ENCODE assay signal across 10 cellular contexts in the genomic region with DNA sequence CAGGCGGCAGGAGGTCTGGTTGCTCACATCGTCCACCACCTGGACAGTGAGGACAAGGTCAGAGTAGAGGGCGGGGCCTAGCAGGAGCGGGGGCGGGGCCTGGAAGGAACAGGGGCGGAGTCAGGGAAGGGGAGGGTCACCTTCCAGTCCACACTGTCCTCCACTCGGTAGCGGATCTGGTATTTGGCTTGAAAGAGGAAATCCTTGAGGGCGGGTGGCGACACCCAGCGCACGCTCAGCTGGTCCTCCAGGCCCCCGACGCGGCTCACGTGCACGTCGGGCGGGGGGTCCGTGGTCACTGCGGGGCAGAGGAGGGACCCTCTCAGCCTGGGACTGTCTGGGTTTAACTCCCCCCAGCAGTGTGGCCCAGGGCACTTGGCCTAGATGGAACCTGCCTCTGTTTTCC. TPM values are rescaled to one million over a fixed set of nuclear protein-coding genes. Genes with fewer than 3 reads are reported as not detected.
DNase-seq lines count a peak whose midpoint lies in the region; ATAC-seq and TF ChIP-seq lines count a peak whose summit lies in the region.
"Had no signal": no experiment of that assay in that cellular context is flagged by ENCODE, and none has a peak within 500 bp of the region (broad histone marks: within the 10 kb centered on the region; RNA-seq: fewer than 3 reads in every experiment).

No MANE protein-coding gene starts in this region.

- no peak overlapping the region for H3K4ac ChIP-seq in H9 (ENCODE audit: low read depth, low read length)

- peak overlapping the region; percentile 13 to 21; a peak in 1 of 5 replicates for H3K4me3 Mint-ChIP-seq in H9
- no peak overlapping the region for H3K4me3 Mint-ChIP-seq in CD4-positive, alpha-beta T cell

- H4K5ac ChIP-seq in H9 (ENCODE audit: insufficient read length, low read depth, low read length): no peak overlapping the region

- H3T11ph ChIP-seq in H9 (ENCODE audit: low read length): no peak overlapping the region

- H3K27me3 Mint-ChIP-seq in H9 (ENCODE audit: low read depth): peaks cover 44% of the 10 kb centered on the region
- H3K27me3 Mint-ChIP-seq in CD4-positive, alpha-beta T cell: peaks cover 24% of the 10 kb centered on the region

- CTCF ChIA-PET in A673 (lab: Charles Lee): no interaction called here
- CTCF ChIA-PET in CD4-positive, alpha-beta T cell (lab: Charles Lee): no interaction called here

- no peaks in the 10 kb centered on the region for H3K27me3 ChIP-seq in A673 (replicated peaks; ENCODE audit: insufficient read depth, low read depth, low read length, poor library complexity)
- no peaks in the 10 kb centered on the region; the same call in 1 of the 2 replicates for H3K27me3 ChIP-seq in H9 (ENCODE audit: insufficient read depth, low read length)
- H3K27me3 ChIP-seq in CD4-positive, alpha-beta T cell (ENCODE audit: control insufficient read depth, insufficient read depth, low read length): peaks cover 3% of the 10 kb centered on the region

- H2BK5ac ChIP-seq in H9 (ENCODE audit: insufficient read length, low read length): no peak overlapping the region

- H3K9me3 ChIP-seq in A673 (ENCODE audit: low read depth, low read length, poor library complexity, severe bottlenecking): no peaks in the 10 kb centered on the region
- H3K9me3 ChIP-seq in H9 (ENCODE audit: control insufficient read depth, low read depth, low read length): no peaks in the 10 kb centered on the region
- H3K9me3 ChIP-seq in CD4-positive, alpha-beta T cell (ENCODE audit: control insufficient read depth, low read length): no peaks in the 10 kb centered on the region

- TF ChIP-seq CTCF in A673 (conservative IDR thresholded peaks at IDR 0.05; ENCODE audit: low read depth, low read length): no peak
- no peak for TF ChIP-seq CTCF in H9 (conservative IDR thresholded peaks at IDR 0.05)
- TF ChIP-seq CTCF in CD4-positive, alpha-beta T cell (IDR thresholded peaks at IDR 0.05): no peak

- no peak overlapping the region for H4K91ac ChIP-seq in H9 (ENCODE audit: insufficient read length, low read depth, low read length)

- peaks cover 13% of the 10 kb centered on the region for H3K23me2 ChIP-seq in H9 (ENCODE audit: insufficient read length, low read depth, low read length, poor library complexity, severe bottlenecking)

- H3K4me3 ChIP-seq in A673 (ENCODE audit: low read depth, low read length, poor library complexity, severe bottlenecking): no peak overlapping the region

- no peaks in the 10 kb centered on the region for H4K20me1 ChIP-seq in H9 (ENCODE audit: control insufficient read depth, insufficient read depth, insufficient read length)

- H2BK20ac ChIP-seq in H9 (ENCODE audit: low read depth, low read length, poor library complexity, severe bottlenecking): no peak overlapping the region

- no peaks in the 10 kb centered on the region for H3K79me1 ChIP-seq in H9 (ENCODE audit: insufficient read depth, low read depth, low read length, poor library complexity, severe bottlenecking)

- no peak overlapping the region for H2BK120ac ChIP-seq in H9 (ENCODE audit: low read depth, low read length, poor library complexity, severe bottlenecking)

- H3K79me2 ChIP-seq in H9 (ENCODE audit: insufficient read depth, low read length): no peaks in the 10 kb centered on the region

- BruUV-seq in A673 (replicated peaks; lab: Mats Ljungman, UMichigan): no TSS peak

- H3K14ac ChIP-seq in H9 (ENCODE audit: insufficient read depth, low read length): no peak overlapping the region; the same call in 1 of the 2 replicates

- H3K27ac ChIP-seq in A673 (ENCODE audit: low read depth, low read length, poor library complexity, severe bottlenecking): peak overlapping the region; percentile 83
- no peak overlapping the region for H3K27ac ChIP-seq in H9 (ENCODE audit: insufficient read length, low read depth, low read length)
- no peak overlapping the region for H3K27ac ChIP-seq in CD4-positive, alpha-beta T cell (ENCODE audit: low read depth, low read length)

- H2AFZ ChIP-seq in H9 (ENCODE audit: low read length): no peak overlapping the region

- 0 out of 7 replicates have a peak overlapping the region, but pooled peaks of 1 of the 3 experiments have one; percentile 18 for H3K27ac Mint-ChIP-seq in H9
- no peak overlapping the region for H3K27ac Mint-ChIP-seq in CD4-positive, alpha-beta T cell

- H3K36me3 ChIP-seq in A673 (ENCODE audit: insufficient read depth, low read length, poor library complexity, severe bottlenecking): peaks cover 33% of the 10 kb centered on the region

- POLR2A ChIA-PET in A673 (lab: Charles Lee; ENCODE audit: low non-redundant PET): no interaction called here
- POLR2A ChIA-PET in CD4-positive, alpha-beta T cell (lab: Charles Lee): no interaction called here

- H3K4me2 ChIP-seq in H9 (ENCODE audit: insufficient read depth, insufficient read length, low read length): peak overlapping the region; percentile 42

- no peaks in the 10 kb centered on the region; a peak in 1 of 5 replicates for H3K9me3 Mint-ChIP-seq in H9
- H3K9me3 Mint-ChIP-seq in CD4-positive, alpha-beta T cell: no peaks in the 10 kb centered on the region

- no peak overlapping the region for H2BK12ac ChIP-seq in H9 (ENCODE audit: insufficient read length, low read depth, low read length)

- peaks cover 58% of the 10 kb centered on the region for H3K4me1 ChIP-seq in A673 (ENCODE audit: insufficient read depth, low read length, poor library complexity, severe bottlenecking)
- peaks cover 6% of the 10 kb centered on the region; the same call in 1 of the 2 replicates for H3K4me1 ChIP-seq in H9 (ENCODE audit: insufficient read depth, low read length)

- no peak overlapping the region for H2AK5ac ChIP-seq in H9 (ENCODE audit: insufficient read length, low read length)

- no peak for DNase-seq in A673 (ENCODE audit: low spot score)
- DNase-seq in H9: peak; percentile 92
- DNase-seq in islet precursor cell: peak; percentile 89
- DNase-seq in cortex of kidney (lab: John Stamatoyannopoulos, UW): no peak
- no peak for DNase-seq in CD4-positive, alpha-beta T cell
- DNase-seq in stimulated activated CD4-positive, alpha-beta T cell treated with anti-CD3 and anti-CD28 coated beads, Interleukin-12 subunit alpha, Interleukin-12 subunit beta, amount 100 ng/mL, for 4 hours: no peak

- peaks cover 0 to 5% (median 0%) of the 10 kb centered on the region in 3 experiments; a peak in 2 of 7 replicates for H3K36me3 Mint-ChIP-seq in H9 (ENCODE audit: insufficient read depth in 1 of 3, low read depth in 3 of 3)
- no peaks in the 10 kb centered on the region for H3K36me3 Mint-ChIP-seq in CD4-positive, alpha-beta T cell (ENCODE audit: low read depth)

- ATAC-seq in SK-N-SH treated with all-trans-retinoic acid at 6 μM for 48 hours (peak; percentile 59), GM21528 (IDR thresholded peaks at IDR 0.05; ENCODE audit: low FRiP score, unreplicated experiment) (no peak)
- no peak for ATAC-seq in CD4-positive, alpha-beta T cell (ENCODE audit: poor library complexity)

- H3K56ac ChIP-seq in H9 (ENCODE audit: insufficient read length, low read depth, low read length): no peak overlapping the region

- intact Hi-C loops in A673 (cut with micrococcal nuclease; ENCODE audit: unreplicated experiment): loop anchor here (10.0 kb wide), 1 partner anchor 132 kb away; no protein-coding TSS in a partner anchor
- intact Hi-C loops in CD4-positive, alpha-beta T cell (cut with DNase I, micrococcal nuclease): loop anchor here in 1 of 2 experiments (10.0 kb wide), 1 partner anchor 438 kb away; a partner anchor contains a TSS

- H3K9ac ChIP-seq in H9 (ENCODE audit: extremely low read depth, insufficient read length, low read length): no peak overlapping the region

- WGBS in H9 (ENCODE audit: extremely low coverage, insufficient read length, low lambda C conversion rate): no CpG with 5 or more reads among the region's 21 CpGs

- no peak overlapping the region for H4K8ac ChIP-seq in H9 (replicated peaks; ENCODE audit: insufficient read length, low read depth, low read length)

- H3K18ac ChIP-seq in H9 (ENCODE audit: insufficient read length, low read depth, low read length): no peak overlapping the region

- no peak overlapping the region for H2BK15ac ChIP-seq in H9 (ENCODE audit: low read depth, low read length)

- peaks cover 27 to 38% of the 10 kb centered on the region in 2 experiments for H3K4me1 Mint-ChIP-seq in H9
- H3K4me1 Mint-ChIP-seq in CD4-positive, alpha-beta T cell (ENCODE audit: low read depth): peaks cover 9% of the 10 kb centered on the region

- H3K23ac ChIP-seq in H9 (ENCODE audit: insufficient read length, low read depth, low read length): no peak overlapping the region

TF ChIP-seq in SK-N-SH treated with all-trans-retinoic acid at 6 μM for 48 hours, 23 proteins besides CTCF, POLR2A, EP300 and RAD21:
- TF ChIP-seq, protein P1, sequence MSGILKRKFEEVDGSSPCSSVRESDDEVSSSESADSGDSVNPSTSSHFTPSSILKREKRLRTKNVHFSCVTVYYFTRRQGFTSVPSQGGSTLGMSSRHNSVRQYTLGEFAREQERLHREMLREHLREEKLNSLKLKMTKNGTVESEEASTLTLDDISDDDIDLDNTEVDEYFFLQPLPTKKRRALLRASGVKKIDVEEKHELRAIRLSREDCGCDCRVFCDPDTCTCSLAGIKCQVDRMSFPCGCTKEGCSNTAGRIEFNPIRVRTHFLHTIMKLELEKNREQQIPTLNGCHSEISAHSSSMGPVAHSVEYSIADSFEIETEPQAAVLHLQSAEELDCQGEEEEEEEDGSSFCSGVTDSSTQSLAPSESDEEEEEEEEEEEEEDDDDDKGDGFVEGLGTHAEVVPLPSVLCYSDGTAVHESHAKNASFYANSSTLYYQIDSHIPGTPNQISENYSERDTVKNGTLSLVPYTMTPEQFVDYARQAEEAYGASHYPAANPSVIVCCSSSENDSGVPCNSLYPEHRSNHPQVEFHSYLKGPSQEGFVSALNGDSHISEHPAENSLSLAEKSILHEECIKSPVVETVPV (CRISPR knock-in tag; IDR thresholded peaks at IDR 0.05): no peak

RNA-seq across cellular contexts. Expression of a gene that starts 8.2 kb away (rescaled TPM):
- total RNA-seq in A673 (2021) (61.4 and 74.9 TPM in 2 replicates), H9 (2021) (72.3 and 79.0 TPM in 2 replicates)
- 10 to 100 TPM; 88.4 to 88.9 TPM for total RNA-seq in CD4-positive, alpha-beta T cell

RNA-seq across cellular contexts. Expression of a gene that starts 9.8 kb away (rescaled TPM):
- total RNA-seq in A673 (2021) (192 and 305 TPM in 2 replicates), H9 (2021) (13.9 and 16.2 TPM in 2 replicates)
- total RNA-seq in CD4-positive, alpha-beta T cell: not detected
- total RNA-seq: pulmonary artery endothelial cell; T-helper 1 cell treated with Interleukin-12 subunit alpha and Interleukin-12 subunit beta and Interleukin-4 antibody, amounts not matched to agents 30 ng/mL and 1 ng/mL, for 36 hours had no signal

RNA-seq across cellular contexts. Expression of a gene that starts 15.9 kb away (rescaled TPM):
- 9.3 and 18.0 TPM in 2 replicates for total RNA-seq in A673 (2021)
- total RNA-seq in H9 (2021): 11.2 and 12.0 TPM in 2 replicates
- under 1 TPM; 0.25 to 0.27 TPM for total RNA-seq in CD4-positive, alpha-beta T cell

RNA-seq across cellular contexts. Expression of a gene that starts 25.1 kb away (rescaled TPM):
- total RNA-seq in A673 (2021) (1,270 and 1,348 TPM in 2 replicates), H9 (2021) (1,265 and 1,276 TPM in 2 replicates)
- total RNA-seq in CD4-positive, alpha-beta T cell: 1,000 to 10,000 TPM; 2,255 to 2,378 TPM

RNA-seq across cellular contexts. Expression of a gene that starts 39.1 kb away (rescaled TPM):
- total RNA-seq in A673 (2021) (111 and 114 TPM in 2 replicates), H9 (2021) (138 and 143 TPM in 2 replicates)
- total RNA-seq in CD4-positive, alpha-beta T cell: 10 to 100 TPM; 64.2 to 66.9 TPM

Comparison
In these comparisons a context has a peak if more than half of its experiments do, and no peak if none do; other contexts are left out.
1. DNase-seq: peak in H9 (single experiment) and islet precursor cell (single experiment); none in A673 (single experiment), cortex of kidney (single experiment), CD4-positive, alpha-beta T cell (0 of 10) and stimulated activated CD4-positive, alpha-beta T cell treated with anti-CD3 and anti-CD28 coated beads, Interleukin-12 subunit alpha, Interleukin-12 subunit beta, amount 100 ng/mL, for 4 hours (single experiment).
2. RNA of a gene that starts 9.8 kb away (total RNA-seq): 192 to 305 TPM in A673 and 13.9 to 16.2 TPM in H9; not detected in CD4-positive, alpha-beta T cell; every median in the first group is over 10 times any median in the second.